In the genomic region with DNA sequence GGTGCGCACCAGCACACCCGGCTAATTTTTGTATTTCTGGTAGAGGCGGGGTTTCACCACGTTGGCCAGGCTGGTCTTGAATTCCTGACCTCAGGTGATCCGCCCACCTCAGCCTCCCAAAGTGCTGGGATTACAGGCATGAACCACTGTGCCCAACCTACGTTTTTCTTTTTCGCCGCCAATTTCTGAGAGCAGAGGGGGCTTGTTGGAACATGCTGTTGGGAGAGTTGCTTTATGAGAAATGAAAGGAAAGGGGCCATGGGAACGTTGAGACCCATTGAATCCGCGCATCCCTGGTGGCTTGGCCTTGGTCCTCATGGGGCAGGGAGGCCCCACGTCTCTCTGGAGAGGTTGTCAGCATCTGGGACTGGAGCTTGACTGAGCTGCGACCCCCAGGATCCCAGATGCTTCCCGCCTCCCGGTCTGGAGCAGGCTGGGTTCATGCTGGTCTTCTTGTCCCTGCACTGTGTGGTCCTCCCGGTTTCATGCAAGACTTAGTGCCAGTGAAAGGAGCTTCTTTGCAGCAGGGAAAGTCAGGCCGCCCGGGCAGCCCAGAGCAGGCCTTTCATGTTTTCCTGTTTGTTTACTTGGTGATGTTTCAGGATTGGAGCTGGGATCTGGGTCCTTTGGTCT, we compare ENCODE assay signal across 14 cellular contexts. TPM values are rescaled to one million over a fixed set of nuclear protein-coding genes. Genes with fewer than 3 reads are reported as not detected.
A peak's percentile ranks its signal among the peaks of the same experiment; 100 is the strongest.
DNase-seq lines count a peak whose midpoint lies in the region; ATAC-seq and TF ChIP-seq lines count a peak whose summit lies in the region.
"Had no signal": no experiment of that assay in that cellular context is flagged by ENCODE, and none has a peak within 500 bp of the region (broad histone marks: within the 10 kb centered on the region; RNA-seq: fewer than 3 reads in every experiment).

No MANE protein-coding gene starts in this region.

- H3K36me3 ChIP-seq in gastroesophageal sphincter = peaks cover 0 to 88% of the 10 kb centered on the region in 2 donors

- 62 to 85% methylated on average over 6 to 8 of the region's 18 CpGs for WGBS in gastroesophageal sphincter (ENCODE audit: low coverage in 1 of 2), 2 donors

- DNase-seq in NCI-H1436 (lab: John Stamatoyannopoulos, UW) (peak; percentile 5), NCI-H1436 treated with DMSO at 0.1 percent for 48 hours (lab: John Stamatoyannopoulos, UW) (no peak), NCI-H1694 treated with DMSO at 0.1 percent for 48 hours (lab: John Stamatoyannopoulos, UW) (peak; percentile 28), OCI-M2 (lab: John Stamatoyannopoulos, UW; ENCODE audit: unreplicated experiment) (no peak), inferior parietal cortex (ENCODE audit: extremely low spot score) (no peak)
- DNase-seq: DND-41; HFFc6; hypothalamus; stimulated activated CD4-positive, alpha-beta T cell treated with anti-CD3 and anti-CD28 coated beads, Interleukin-4, amount 100 ng/mL, for 4 hours; stimulated activated naive CD8-positive, alpha-beta T cell treated with anti-CD3 and anti-CD28 coated beads, Interleukin-15, amount 100 ng/mL, for 72 hours had no signal

- no peak for ATAC-seq in gastroesophageal sphincter
- no peak for ATAC-seq in HG03571 (IDR thresholded peaks at IDR 0.05; ENCODE audit: unreplicated experiment)
- ATAC-seq: psoas muscle; stimulated activated naive CD8-positive, alpha-beta T cell treated with anti-CD3 and anti-CD28 coated beads, Interleukin-15, amount 100 ng/mL, for 72 hours had no signal

- peaks cover 0 to 72% (median 37%) of the 10 kb centered on the region in 3 donors for H3K4me1 ChIP-seq in gastroesophageal sphincter

- H3K27me3 ChIP-seq in gastroesophageal sphincter = no peaks in the 10 kb centered on the region

- TF ChIP-seq CTCF in gastroesophageal sphincter (IDR thresholded peaks at IDR 0.05) = no peak

- no peak for TF ChIP-seq EP300 in gastroesophageal sphincter (IDR thresholded peaks at IDR 0.05)

- H3K9me3 ChIP-seq in gastroesophageal sphincter = no peaks in the 10 kb centered on the region
- H3K9me3 ChIP-seq: psoas muscle had no signal

- no peak for TF ChIP-seq POLR2A in gastroesophageal sphincter (IDR thresholded peaks at IDR 0.05)

- H3K4me3 ChIP-seq in gastroesophageal sphincter (no peak overlapping the region), skin epidermis (no peak overlapping the region)
- H3K4me3 ChIP-seq: psoas muscle had no signal

- H3K27ac ChIP-seq in gastroesophageal sphincter = peak overlapping the region in 3 of 4 donors; percentile 48 to 92 (median 72)
- peak overlapping the region in 15 of 21 experiments; percentile 33 to 86 (median 60) for H3K27ac ChIP-seq in skin epidermis

RNA-seq across cellular contexts. Expression of gene CRISPLD2, which starts 22.8 kb away (rescaled TPM):
- total RNA-seq in gastroesophageal sphincter = 100 to 1,000 TPM; 174 to 411 (median 219) TPM

Comparison
In these comparisons a context has a peak if more than half of its experiments do, and no peak if none do; other contexts are left out.
1. DNase-seq: peak in NCI-H1436 (single experiment) and NCI-H1694 treated with DMSO at 0.1 percent for 48 hours (single experiment); none in NCI-H1436 treated with DMSO at 0.1 percent for 48 hours (single experiment), OCI-M2 (single experiment) and inferior parietal cortex (single experiment).